Comparison of ENCODE assay signal across 26 cellular contexts in the genomic region with DNA sequence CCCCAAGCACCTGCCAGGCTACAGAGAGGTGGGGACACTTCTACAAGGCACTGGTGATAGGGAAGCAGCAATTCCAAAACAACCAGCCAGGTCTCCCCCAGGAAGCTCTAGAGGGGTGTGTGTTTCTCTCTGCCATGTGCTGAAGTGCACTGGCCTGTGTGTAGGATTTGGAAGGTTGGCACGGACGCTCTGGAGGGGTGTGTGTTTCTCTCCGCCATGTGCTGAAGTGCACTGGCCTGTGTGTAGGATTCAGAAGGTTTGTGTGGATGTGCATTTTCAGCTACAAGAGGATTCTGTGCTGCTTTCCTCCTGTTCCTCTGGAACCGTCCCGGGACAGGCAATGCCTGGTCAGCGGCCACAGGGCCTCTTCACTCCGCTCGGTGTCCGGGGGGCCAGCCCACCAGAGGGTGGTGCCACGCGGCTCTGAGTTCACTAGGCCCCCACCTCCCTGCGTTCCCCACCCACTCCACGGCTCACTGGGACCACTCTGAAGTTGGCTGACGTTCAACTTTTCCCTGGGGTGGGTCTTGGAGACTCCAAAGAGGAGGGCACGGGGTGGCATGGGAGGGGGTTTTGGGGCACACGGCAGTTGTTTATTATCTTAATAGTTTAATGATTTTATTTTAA.
"Had no signal": no experiment of that assay in that cellular context is flagged by ENCODE, and none has a peak within 500 bp of the region (broad histone marks: within the 10 kb centered on the region; RNA-seq: fewer than 3 reads in every experiment).

No MANE protein-coding gene starts in this region.

- H3K9ac ChIP-seq: parathyroid adenoma had no signal

- H3K27ac Mint-ChIP-seq: immature natural killer cell; natural killer cell; stimulated activated naive B cell treated with anti-CD40 and anti-IgM and Interleukin-4, amounts not matched to agents 10 μg/mL and 1 μg/mL and 100 μg/mL, for 72 hours; stimulated activated naive CD8-positive, alpha-beta T cell treated with anti-CD3 and anti-CD28 coated beads, Interleukin-15, Interleukin-2, amounts not matched to agents 100 ng/mL and 50 ng/mL, for 24 hours; type B pancreatic cell had no signal

- H3K79me2 ChIP-seq: parathyroid adenoma had no signal

- H3K4me3 ChIP-seq: coronary artery, esophagus squamous epithelium, left ventricle myocardium inferior, lower lobe of right lung, prostate gland, right atrium auricular region, skin epidermis, uterus had no signal

- H3K4me3 Mint-ChIP-seq: central memory CD8-positive, alpha-beta T cell; immature natural killer cell; natural killer cell; neural crest cell; stimulated activated naive B cell treated with anti-CD40 and anti-IgM and Interleukin-4, amounts not matched to agents 10 μg/mL and 1 μg/mL and 100 μg/mL, for 72 hours; stimulated activated naive CD8-positive, alpha-beta T cell treated with anti-CD3 and anti-CD28 coated beads, Interleukin-15, Interleukin-2, amounts not matched to agents 100 ng/mL and 50 ng/mL, for 24 hours; type B pancreatic cell had no signal

- H3K9me3 ChIP-seq: esophagus squamous epithelium, lower lobe of right lung, prostate gland, uterus had no signal

- H3K36me3 Mint-ChIP-seq: immature natural killer cell; natural killer cell; stimulated activated naive B cell treated with anti-CD40 and anti-IgM and Interleukin-4, amounts not matched to agents 10 μg/mL and 1 μg/mL and 100 μg/mL, for 72 hours; type B pancreatic cell had no signal

- DNase-seq: dermis blood vessel endothelial cell; effector memory CD4-positive, alpha-beta T cell; esophagus squamous epithelium; foreskin melanocyte; hypothalamus; immature natural killer cell; islet precursor cell; kidney glomerular epithelial cell; left ventricle myocardium inferior; lower lobe of right lung; natural killer cell; stimulated activated CD4-positive, alpha-beta T cell treated with anti-CD3 and anti-CD28 coated beads, Interleukin-15, amount 100 ng/mL, for 24 hours; stimulated activated CD4-positive, alpha-beta T cell treated with anti-CD3 and anti-CD28 coated beads, Interleukin-2, amount 100 ng/mL, for 48 hours; stimulated activated naive B cell treated with anti-CD40 and anti-IgM and Interleukin-4, amounts not matched to agents 10 μg/mL and 1 μg/mL and 100 μg/mL, for 72 hours; uterus had no signal

- H3K36me3 ChIP-seq: esophagus squamous epithelium, left ventricle myocardium inferior, lower lobe of right lung, prostate gland, right atrium auricular region, uterus had no signal

- H3K4me1 Mint-ChIP-seq: central memory CD8-positive, alpha-beta T cell; immature natural killer cell; natural killer cell; stimulated activated naive B cell treated with anti-CD40 and anti-IgM and Interleukin-4, amounts not matched to agents 10 μg/mL and 1 μg/mL and 100 μg/mL, for 72 hours had no signal

- H3K4me1 ChIP-seq: esophagus squamous epithelium, left ventricle myocardium inferior, lower lobe of right lung, parathyroid adenoma, prostate gland, right atrium auricular region, uterus had no signal

- FAIRE-seq: endothelial cell of umbilical vein had no signal

- H3K27ac ChIP-seq: coronary artery, esophagus squamous epithelium, left ventricle myocardium inferior, lower lobe of right lung, parathyroid adenoma, prostate gland, right atrium auricular region, skin epidermis, uterus had no signal

- H3K27me3 ChIP-seq: right atrium auricular region, uterus had no signal

- H2AFZ ChIP-seq: parathyroid adenoma had no signal

- ATAC-seq: left colon; lower lobe of right lung; natural killer cell; stimulated activated naive B cell treated with anti-CD40 and anti-IgM and Interleukin-4, amounts not matched to agents 10 μg/mL and 1 μg/mL and 100 μg/mL, for 72 hours had no signal

- H3K9me3 Mint-ChIP-seq: immature natural killer cell; natural killer cell; stimulated activated naive CD8-positive, alpha-beta T cell treated with anti-CD3 and anti-CD28 coated beads, Interleukin-15, Interleukin-2, amounts not matched to agents 100 ng/mL and 50 ng/mL, for 24 hours; type B pancreatic cell had no signal
